In genomic region chr10:49218480-49218879, GRCh38 we compare ENCODE assay signal across 25 cellular contexts. TPM values are rescaled to one million over a fixed set of nuclear protein-coding genes. Genes with fewer than 3 reads are reported as not detected.
"Had no signal": no experiment of that assay in that cellular context is flagged by ENCODE, and none has a peak within 500 bp of the region (broad histone marks: within the 10 kb centered on the region; RNA-seq: fewer than 3 reads in every experiment).

No MANE protein-coding gene starts in this region.

- H3K4me1 ChIP-seq: foreskin keratinocyte, spleen, suprapubic skin, transverse colon, vagina had no signal

- H3K9me3 ChIP-seq: suprapubic skin, transverse colon, vagina had no signal

- H3K4me3 Mint-ChIP-seq: activated B cell treated with CpG ODN at 0.5 μM for 24 hours; activated CD8-positive, alpha-beta T cell treated with anti-CD3 and anti-CD28 coated beads for 36 hours; activated naive CD8-positive, alpha-beta T cell treated with anti-CD3 and anti-CD28 coated beads for 36 hours; activated T-helper 17 cell treated with anti-CD3 and anti-CD28 coated beads, Interleukin-2, amount 50 U/mL, for 72 hours; memory B cell; naive thymus-derived CD4-positive, alpha-beta T cell; stimulated activated naive CD8-positive, alpha-beta T cell treated with anti-CD3 and anti-CD28 coated beads, Interleukin-15, Interleukin-2, amounts not matched to agents 100 ng/mL and 50 ng/mL, for 24 hours had no signal

- H3K36me3 Mint-ChIP-seq: activated naive CD8-positive, alpha-beta T cell treated with anti-CD3 and anti-CD28 coated beads for 36 hours; naive thymus-derived CD4-positive, alpha-beta T cell had no signal

- H3K36me3 ChIP-seq: spleen, suprapubic skin, transverse colon, vagina had no signal

- ATAC-seq: activated CD8-positive, alpha-beta T cell treated with anti-CD3 and anti-CD28 coated beads for 36 hours; activated T-helper 17 cell treated with anti-CD3 and anti-CD28 coated beads, Interleukin-2, amount 50 U/mL, for 72 hours; effector memory CD8-positive, alpha-beta T cell; foreskin keratinocyte; naive thymus-derived CD4-positive, alpha-beta T cell had no signal

- H3K4me3 ChIP-seq: spleen, suprapubic skin, transverse colon, vagina had no signal

- H3K27me3 ChIP-seq: foreskin keratinocyte, suprapubic skin, transverse colon, vagina had no signal

- H3K9me3 Mint-ChIP-seq: activated B cell treated with CpG ODN at 0.5 μM for 24 hours; activated naive CD8-positive, alpha-beta T cell treated with anti-CD3 and anti-CD28 coated beads for 36 hours; effector memory CD8-positive, alpha-beta T cell; stimulated activated naive CD8-positive, alpha-beta T cell treated with anti-CD3 and anti-CD28 coated beads, Interleukin-15, Interleukin-2, amounts not matched to agents 100 ng/mL and 50 ng/mL, for 24 hours had no signal

- DNase-seq: activated B cell treated with CpG ODN at 0.5 μM for 24 hours; activated CD4-positive, alpha-beta T cell treated with anti-CD3 and anti-CD28 coated beads for 48 hours; activated CD8-positive, alpha-beta T cell treated with anti-CD3 and anti-CD28 coated beads for 36 hours; activated naive CD4-positive, alpha-beta T cell; activated naive CD8-positive, alpha-beta T cell treated with anti-CD3 and anti-CD28 coated beads for 36 hours; activated T-cell treated with anti-CD3 and anti-CD28 coated beads, Interleukin-2, amount 50 U/mL, for 1 hour; amygdala; caudate nucleus; effector memory CD8-positive, alpha-beta T cell; foreskin keratinocyte; glutamatergic neuron; kidney; naive thymus-derived CD4-positive, alpha-beta T cell; spleen; T-helper 1 cell; T-helper 9 cell; transverse colon had no signal

- H3K27ac Mint-ChIP-seq: activated B cell treated with CpG ODN at 0.5 μM for 24 hours; activated CD8-positive, alpha-beta T cell treated with anti-CD3 and anti-CD28 coated beads for 36 hours; activated naive CD8-positive, alpha-beta T cell treated with anti-CD3 and anti-CD28 coated beads for 36 hours; activated T-helper 17 cell treated with anti-CD3 and anti-CD28 coated beads, Interleukin-2, amount 50 U/mL, for 72 hours; memory B cell; naive thymus-derived CD4-positive, alpha-beta T cell; stimulated activated naive CD8-positive, alpha-beta T cell treated with anti-CD3 and anti-CD28 coated beads, Interleukin-15, Interleukin-2, amounts not matched to agents 100 ng/mL and 50 ng/mL, for 24 hours had no signal

- H3K27ac ChIP-seq: epithelial cell of prostate, foreskin keratinocyte, spleen, suprapubic skin, transverse colon, vagina had no signal

RNA-seq across cellular contexts. Expression of gene TMEM273, which starts 30.3 kb away (rescaled TPM):
- total RNA-seq: fibroblast of lung, foreskin keratinocyte, osteocyte had no signal
- polyA plus RNA-seq: foreskin keratinocyte had no signal
